ENCODE assay signal across 23 cellular contexts in the genomic region with DNA sequence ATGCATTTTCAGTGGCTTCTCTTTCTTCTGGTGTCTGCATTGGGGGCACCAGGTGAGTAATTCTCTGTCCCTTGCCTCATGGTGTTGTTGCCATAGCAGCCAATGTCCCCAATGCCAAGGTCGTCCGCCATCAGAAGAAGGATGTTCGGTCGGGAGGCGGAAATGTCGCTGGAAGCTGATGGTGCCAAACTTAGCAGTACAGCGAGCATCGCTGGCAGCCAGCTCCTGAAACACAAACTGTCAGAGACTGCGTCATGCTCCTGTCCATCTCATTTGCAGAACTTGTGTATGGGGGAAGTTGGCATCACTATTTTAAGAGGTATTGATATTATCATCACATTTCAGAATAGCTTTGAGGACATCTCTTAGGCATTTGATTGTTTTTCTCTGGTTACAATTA. TPM values are rescaled to one million over a fixed set of nuclear protein-coding genes. Genes with fewer than 3 reads are reported as not detected.
"Had no signal": no experiment of that assay in that cellular context is flagged by ENCODE, and none has a peak within 500 bp of the region (broad histone marks: within the 10 kb centered on the region; RNA-seq: fewer than 3 reads in every experiment).

No MANE protein-coding gene starts in this region.

- ATAC-seq: Right ventricle myocardium inferior had no signal

- DNase-seq: KBM-7, MV-4-11, NCI-H1048, NCI-H1105, NCI-H1417 treated with DMSO at 0.1 percent for 48 hours, NCI-H187 treated with DMSO at 0.1 percent for 48 hours, NCI-H2029 treated with DMSO at 0.1 percent for 48 hours, NCI-H2171 treated with DMSO at 0.1 percent for 48 hours, NCI-H345, NCI-H446 treated with DMSO at 0.1 percent for 48 hours, NCI-H510A treated with DMSO at 0.1 percent for 48 hours, NCI-H526, NCI-H82, OCI-M1, PC-9, Peyer's patch, SIG-M5 had no signal

RNA-seq across cellular contexts. Expression of a gene that starts 48.1 kb away (rescaled TPM):
- total RNA-seq: LHCN-M2; MCF 10A; PC-9; Peyer's patch; Right ventricle myocardium inferior; RPMI7951; SJSA1; T-helper 1 cell treated with Interleukin-12 subunit alpha and Interleukin-12 subunit beta and Interleukin-4 antibody, amounts not matched to agents 30 ng/mL and 1 ng/mL, for 36 hours had no signal
